ENCODE assay signal across 9 cellular contexts in the genomic region with DNA sequence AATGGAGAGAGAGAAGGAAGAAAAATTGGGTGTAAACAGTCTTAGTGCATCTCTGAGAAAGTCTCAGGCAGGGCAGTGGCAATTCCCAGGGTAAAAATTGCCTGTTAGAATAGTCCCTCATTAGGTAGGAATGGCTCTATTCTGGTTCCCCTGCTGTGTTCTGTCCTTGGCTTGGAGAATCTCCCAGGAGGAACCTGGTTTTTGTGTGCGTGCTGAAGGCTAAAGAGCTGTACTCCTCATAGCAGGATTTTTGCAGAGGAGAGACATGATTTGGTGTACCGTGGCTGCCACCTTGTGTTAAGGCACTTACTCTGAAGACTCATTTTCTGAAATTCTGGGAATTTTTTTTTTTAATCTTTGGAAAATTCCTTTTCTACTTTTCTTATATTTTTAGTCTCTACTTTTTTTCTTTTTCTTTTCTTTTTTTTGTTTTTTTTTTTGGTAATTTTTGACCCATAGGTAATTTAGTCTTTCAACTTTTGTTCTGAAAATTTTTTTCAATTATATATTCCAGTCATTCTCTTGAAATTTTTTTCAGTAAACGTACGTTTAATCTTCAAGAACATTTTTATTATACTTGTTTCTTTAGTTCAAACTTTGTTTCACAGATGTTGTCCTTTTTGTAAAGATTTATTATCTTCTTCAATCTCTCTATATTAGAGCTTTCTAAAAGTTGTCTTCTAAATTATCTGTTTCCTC.
A peak's percentile ranks its signal among the peaks of the same experiment; 100 is the strongest.
DNase-seq lines count a peak whose midpoint lies in the region; ATAC-seq and TF ChIP-seq lines count a peak whose summit lies in the region.
"Had no signal": no experiment of that assay in that cellular context is flagged by ENCODE, and none has a peak within 500 bp of the region (broad histone marks: within the 10 kb centered on the region; RNA-seq: fewer than 3 reads in every experiment).

No MANE protein-coding gene starts in this region.

- no peak overlapping the region for H3K27ac ChIP-seq in RWPE2 (ENCODE audit: poor library complexity, severe bottlenecking)

- H3K36me3 Mint-ChIP-seq in activated T-cell treated with anti-CD3 and anti-CD28 coated beads, Interleukin-2, amount 50 U/mL, for 24 hours (ENCODE audit: low read depth), result peaks cover 32% of the 10 kb centered on the region
- peaks cover 11% of the 10 kb centered on the region for H3K36me3 Mint-ChIP-seq in effector memory CD8-positive, alpha-beta T cell (ENCODE audit: insufficient read depth)

- intact Hi-C loops in posterior vena cava (cut with DNase I), result no loop called here

- H3K4me1 Mint-ChIP-seq in activated T-cell treated with anti-CD3 and anti-CD28 coated beads, Interleukin-2, amount 50 U/mL, for 24 hours (ENCODE audit: low read depth), result no peaks in the 10 kb centered on the region
- H3K4me1 Mint-ChIP-seq in effector memory CD8-positive, alpha-beta T cell (ENCODE audit: low read depth in 2 of 2), result peaks cover 4 to 18% of the 10 kb centered on the region in 2 donors

- H3K9me3 ChIP-seq in RWPE2 (ENCODE audit: severe bottlenecking), result peaks cover 10% of the 10 kb centered on the region

- 0 out of 2 replicates have a peak, but pooled peaks cover 3% of the 10 kb centered on the region for H3K36me3 ChIP-seq in RWPE2 (ENCODE audit: low read depth)

- H3K4me3 ChIP-seq in LNCaP clone FGC (ENCODE audit: low read depth, low read length) (no peak overlapping the region), RWPE2 (ENCODE audit: severe bottlenecking) (no peak overlapping the region)

- H3K27me3 Mint-ChIP-seq in activated T-cell treated with anti-CD3 and anti-CD28 coated beads, Interleukin-2, amount 50 U/mL, for 24 hours, result no peaks in the 10 kb centered on the region
- no peaks in the 10 kb centered on the region for H3K27me3 Mint-ChIP-seq in effector memory CD8-positive, alpha-beta T cell
- H3K27me3 Mint-ChIP-seq: dendritic cell treated with granulocyte-macrophage colony-stimulating factor and Interleukin-4, amounts not matched to agents 40 ng/mL and 50 ng/mL, for 4 days had no signal

- TF ChIP-seq CTCF in LNCaP clone FGC (IDR thresholded peaks at IDR 0.05; ENCODE audit: control insufficient read depth, extremely low read depth, insufficient read depth) (peak; percentile 69), RWPE2 (IDR thresholded peaks at IDR 0.05; ENCODE audit: poor library complexity, severe bottlenecking) (peak; percentile 83)

- no peak overlapping the region for H3K4me3 Mint-ChIP-seq in activated T-cell treated with anti-CD3 and anti-CD28 coated beads, Interleukin-2, amount 50 U/mL, for 24 hours
- no peak overlapping the region for H3K4me3 Mint-ChIP-seq in effector memory CD8-positive, alpha-beta T cell
- H3K4me3 Mint-ChIP-seq: dendritic cell treated with granulocyte-macrophage colony-stimulating factor and Interleukin-4, amounts not matched to agents 40 ng/mL and 50 ng/mL, for 4 days had no signal

- H3K4me1 ChIP-seq in RWPE2 (ENCODE audit: insufficient read depth, poor library complexity, severe bottlenecking), result no peaks in the 10 kb centered on the region

- H3K27ac Mint-ChIP-seq in activated T-cell treated with anti-CD3 and anti-CD28 coated beads, Interleukin-2, amount 50 U/mL, for 24 hours, result no peak overlapping the region
- H3K27ac Mint-ChIP-seq in effector memory CD8-positive, alpha-beta T cell, result peak overlapping the region; percentile 3 to 52

- H3K27me3 ChIP-seq in RWPE2 (ENCODE audit: insufficient read depth, poor library complexity, severe bottlenecking), result no peaks in the 10 kb centered on the region

- peak; percentile 72 for ATAC-seq in RWPE2 (ENCODE audit: low read depth)
- no peak for ATAC-seq in effector memory CD8-positive, alpha-beta T cell (replicated peaks)

- peak; percentile 10 for DNase-seq in activated T-cell treated with anti-CD3 and anti-CD28 coated beads for 48 hours (ENCODE audit: low read depth)
- no peak for DNase-seq in activated T-cell treated with anti-CD3 and anti-CD28 coated beads, Interleukin-2, amount 50 U/mL, for 24 hours
- peak; percentile 56 for DNase-seq in LNCaP clone FGC (ENCODE audit: low read depth)
- no peak for DNase-seq in RWPE2 (ENCODE audit: low spot score)
- DNase-seq in effector memory CD8-positive, alpha-beta T cell, result peak in 2 of 3 experiments; percentile 10 to 16
- peak; percentile 68 for DNase-seq in medulla oblongata (ENCODE audit: extremely low spot score)
- DNase-seq in posterior vena cava (ENCODE audit: low spot score), result no peak
- no peak for DNase-seq in cortex of kidney (lab: John Stamatoyannopoulos, UW)

- peaks cover 11% of the 10 kb centered on the region for H3K9me3 Mint-ChIP-seq in activated T-cell treated with anti-CD3 and anti-CD28 coated beads, Interleukin-2, amount 50 U/mL, for 24 hours
- peaks cover 5 to 14% of the 10 kb centered on the region in 2 donors for H3K9me3 Mint-ChIP-seq in effector memory CD8-positive, alpha-beta T cell

Comparison
In these comparisons a context has a peak if more than half of its experiments do, and no peak if none do; other contexts are left out.
1. DNase-seq: peak in activated T-cell treated with anti-CD3 and anti-CD28 coated beads for 48 hours (single experiment), LNCaP clone FGC (single experiment), effector memory CD8-positive, alpha-beta T cell (2 of 3) and medulla oblongata (single experiment); none in activated T-cell treated with anti-CD3 and anti-CD28 coated beads, Interleukin-2, amount 50 U/mL, for 24 hours (single experiment), RWPE2 (single experiment), posterior vena cava (single experiment) and cortex of kidney (single experiment).